ENCODE assay signal across 20 cellular contexts in genomic region chr2:15242936-15243461, GRCh38.
DNase-seq lines count a peak whose midpoint lies in the region; ATAC-seq lines count a peak whose summit lies in the region.
"Had no signal": no experiment of that assay in that cellular context is flagged by ENCODE, and none has a peak within 500 bp of the region (broad histone marks: within the 10 kb centered on the region; RNA-seq: fewer than 3 reads in every experiment).

No MANE protein-coding gene starts in this region.

- peaks cover 7% of the 10 kb centered on the region for H3K4me1 Mint-ChIP-seq in stimulated activated naive CD8-positive, alpha-beta T cell treated with anti-CD3 and anti-CD28 coated beads, Interleukin-15, amount 100 ng/mL, for 72 hours

- H3K4me3 Mint-ChIP-seq in stimulated activated naive CD8-positive, alpha-beta T cell treated with anti-CD3 and anti-CD28 coated beads, Interleukin-15, amount 100 ng/mL, for 72 hours = no peak overlapping the region
- H3K4me3 Mint-ChIP-seq: GM23338; neural progenitor cell; stimulated activated memory B cell treated with anti-CD40 and anti-IgM and Interleukin-4, amounts not matched to agents 10 μg/mL and 1 μg/mL and 100 μg/mL, for 72 hours; T-cell had no signal

- H3K9me3 Mint-ChIP-seq in stimulated activated naive CD8-positive, alpha-beta T cell treated with anti-CD3 and anti-CD28 coated beads, Interleukin-15, amount 100 ng/mL, for 72 hours = peaks cover 0 to 12% of the 10 kb centered on the region in 2 donors
- H3K9me3 Mint-ChIP-seq: GM23338; stimulated activated memory B cell treated with anti-CD40 and anti-IgM and Interleukin-4, amounts not matched to agents 10 μg/mL and 1 μg/mL and 100 μg/mL, for 72 hours; T-cell had no signal

- H3K27ac Mint-ChIP-seq in stimulated activated naive CD8-positive, alpha-beta T cell treated with anti-CD3 and anti-CD28 coated beads, Interleukin-15, amount 100 ng/mL, for 72 hours = peak overlapping the region in 1 of 2 donors; percentile 56
- H3K27ac Mint-ChIP-seq: GM23338; neural progenitor cell; stimulated activated memory B cell treated with anti-CD40 and anti-IgM and Interleukin-4, amounts not matched to agents 10 μg/mL and 1 μg/mL and 100 μg/mL, for 72 hours; T-cell had no signal

- peak; percentile 43 for ATAC-seq in stimulated activated naive CD8-positive, alpha-beta T cell treated with anti-CD3 and anti-CD28 coated beads, Interleukin-15, amount 100 ng/mL, for 72 hours
- no peak for ATAC-seq in stimulated activated naive CD8-positive, alpha-beta T cell treated with anti-CD3 and anti-CD28 coated beads, Interleukin-15, Interleukin-2, amounts not matched to agents 100 U/mL and 50 U/mL, for 24 hours
- ATAC-seq in GM21367 (IDR thresholded peaks at IDR 0.05; ENCODE audit: unreplicated experiment) (no peak), HG03039 (IDR thresholded peaks at IDR 0.05; ENCODE audit: unreplicated experiment) (no peak)
- ATAC-seq: gastrocnemius medialis; GM23338; right cardiac atrium; stimulated activated memory B cell treated with anti-CD40 and anti-IgM and Interleukin-4, amounts not matched to agents 10 μg/mL and 1 μg/mL and 100 μg/mL, for 72 hours; T-cell had no signal

- no peak for DNase-seq in stimulated activated naive CD8-positive, alpha-beta T cell treated with anti-CD3 and anti-CD28 coated beads, Interleukin-15, amount 100 ng/mL, for 72 hours
- no peak for DNase-seq in stimulated activated naive CD8-positive, alpha-beta T cell treated with anti-CD3 and anti-CD28 coated beads, Interleukin-15, Interleukin-2, amounts not matched to agents 100 U/mL and 50 U/mL, for 24 hours
- peak; percentile 52 for DNase-seq in NCI-H69 (lab: John Stamatoyannopoulos, UW)
- peak; percentile 13 for DNase-seq in amniotic epithelial cell (ENCODE audit: low read depth)
- DNase-seq in hepatic stellate cell (ENCODE audit: low spot score) = no peak
- no peak for DNase-seq in D341Med (ENCODE audit: low spot score)
- DNase-seq: activated T-cell treated with anti-CD3 and anti-CD28 coated beads, Interleukin-2, amount 50 U/mL, for 48 hours; Caco-2; gastrocnemius medialis; KG1; mammary epithelial cell; NCI-H1930; PC-9; right cardiac atrium; T-cell had no signal

- H3K27me3 Mint-ChIP-seq in stimulated activated naive CD8-positive, alpha-beta T cell treated with anti-CD3 and anti-CD28 coated beads, Interleukin-15, amount 100 ng/mL, for 72 hours = no peaks in the 10 kb centered on the region
- H3K27me3 Mint-ChIP-seq: stimulated activated memory B cell treated with anti-CD40 and anti-IgM and Interleukin-4, amounts not matched to agents 10 μg/mL and 1 μg/mL and 100 μg/mL, for 72 hours; T-cell had no signal

Comparison
In these comparisons a context has a peak if more than half of its experiments do, and no peak if none do; other contexts are left out.
1. DNase-seq: peak in NCI-H69 (single experiment) and amniotic epithelial cell (single experiment); none in stimulated activated naive CD8-positive, alpha-beta T cell treated with anti-CD3 and anti-CD28 coated beads, Interleukin-15, amount 100 ng/mL, for 72 hours (0 of 2), stimulated activated naive CD8-positive, alpha-beta T cell treated with anti-CD3 and anti-CD28 coated beads, Interleukin-15, Interleukin-2, amounts not matched to agents 100 U/mL and 50 U/mL, for 24 hours (single experiment), hepatic stellate cell (single experiment) and D341Med (single experiment).